Comparison of ENCODE assay signal across 13 cellular contexts in genomic region chr5:72647806-72648205, GRCh38.
A peak's percentile ranks its signal among the peaks of the same experiment; 100 is the strongest.
DNase-seq lines count a peak whose midpoint lies in the region; ATAC-seq and TF ChIP-seq lines count a peak whose summit lies in the region.
"Had no signal": no experiment of that assay in that cellular context is flagged by ENCODE, and none has a peak within 500 bp of the region (broad histone marks: within the 10 kb centered on the region; RNA-seq: fewer than 3 reads in every experiment).

No MANE protein-coding gene starts in this region.

- no peaks in the 10 kb centered on the region for H3K36me3 Mint-ChIP-seq in endodermal cell (ENCODE audit: low read depth)
- H3K36me3 Mint-ChIP-seq in neural progenitor cell, result no peaks in the 10 kb centered on the region

- no TSS peak for BruUV-seq in HCT116 (replicated peaks; lab: Mats Ljungman, UMichigan)

- H3K9me3 Mint-ChIP-seq in endodermal cell (no peaks in the 10 kb centered on the region), neural progenitor cell (no peaks in the 10 kb centered on the region)
- H3K9me3 Mint-ChIP-seq: activated B cell treated with CpG ODN at 0.5 μM for 24 hours had no signal

- H3K4me3 Mint-ChIP-seq in endodermal cell (no peak overlapping the region), neural progenitor cell (peak overlapping the region; percentile 5)
- H3K4me3 Mint-ChIP-seq: activated B cell treated with CpG ODN at 0.5 μM for 24 hours had no signal

- no peak for TF ChIP-seq POLR2A in HCT116 (IDR thresholded peaks at IDR 0.05; ENCODE audit: borderline replicate concordance, extremely low read depth, insufficient read depth, insufficient read length)

- no peaks in the 10 kb centered on the region for H3F3A ChIP-seq in neural progenitor cell (ENCODE audit: low read depth)

- H3K4me1 ChIP-seq in HCT116 (ENCODE audit: control insufficient read depth in 1 of 2, insufficient read depth in 2 of 2, low read length in 2 of 2), result peaks cover 2 to 13% of the 10 kb centered on the region in 2 experiments; a peak in 2 of 4 replicates
- H3K4me1 ChIP-seq in endodermal cell (ENCODE audit: control insufficient read depth, insufficient read depth, low read length), result no peaks in the 10 kb centered on the region
- no peaks in the 10 kb centered on the region for H3K4me1 ChIP-seq in neural progenitor cell
- H3K4me1 ChIP-seq in hepatocyte (ENCODE audit: insufficient read depth), result no peaks in the 10 kb centered on the region
- H3K4me1 ChIP-seq: esophagus squamous epithelium had no signal

- no peak overlapping the region for H3K9ac ChIP-seq in HCT116 (ENCODE audit: low read length)
- no peak overlapping the region for H3K9ac ChIP-seq in endodermal cell (ENCODE audit: extremely low read depth, low read length, poor library complexity, severe bottlenecking)
- no peak overlapping the region for H3K9ac ChIP-seq in neural progenitor cell

- TF ChIP-seq RAD21 in HCT116 (IDR thresholded peaks at IDR 0.05; ENCODE audit: low read depth), result no peak

- RAD21 ChIA-PET in HCT116 (lab: Charles Lee; ENCODE audit: low non-redundant PET in 1 of 2, low total read pairs in 2 of 2, uncharacterized antibody in 2 of 2, unreplicated experiment in 2 of 2), result no interaction called here

- POLR2A ChIA-PET in HCT116 (lab: Charles Lee), result no interaction called here

- H3K4me1 Mint-ChIP-seq in endodermal cell (peaks cover 13% of the 10 kb centered on the region), neural progenitor cell (peaks cover 45% of the 10 kb centered on the region)
- H3K4me1 Mint-ChIP-seq: activated B cell treated with CpG ODN at 0.5 μM for 24 hours had no signal

- H3K4me2 ChIP-seq in HCT116 (ENCODE audit: low read length), result no peak overlapping the region
- H3K4me2 ChIP-seq in neural progenitor cell, result no peak overlapping the region
- no peak overlapping the region for H3K4me2 ChIP-seq in hepatocyte

- ATAC-seq in HCT116 (0 out of 2 replicates have a peak, but pooled peaks have one; percentile 53), GM21390 (IDR thresholded peaks at IDR 0.05; ENCODE audit: unreplicated experiment) (no peak)

- H3K27me3 Mint-ChIP-seq in endodermal cell (ENCODE audit: insufficient read depth), result peaks cover 47% of the 10 kb centered on the region
- H3K27me3 Mint-ChIP-seq in neural progenitor cell (ENCODE audit: insufficient read depth, low read depth), result peaks cover 2% of the 10 kb centered on the region

- 17 to 79% methylated on average over 2 of the region's 2 CpGs for WGBS in endodermal cell (ENCODE audit: insufficient coverage in 1 of 2, insufficient read length in 1 of 2), 2 experiments
- 8% methylated on average over 2 of the region's 2 CpGs for WGBS in hepatocyte (ENCODE audit: low lambda C conversion rate, missing lambda C conversion rate)

- H2AFZ ChIP-seq in HCT116 (ENCODE audit: low read depth, low read length, poor library complexity, severe bottlenecking), result no peak overlapping the region
- no peak overlapping the region for H2AFZ ChIP-seq in neural progenitor cell (replicated peaks)
- H2AFZ ChIP-seq in hepatocyte, result no peak overlapping the region

- H3K9me2 ChIP-seq in HCT116 (ENCODE audit: insufficient read depth), result no peaks in the 10 kb centered on the region
- no peaks in the 10 kb centered on the region for H3K9me2 ChIP-seq in hepatocyte (replicated peaks; ENCODE audit: insufficient read depth)

- H3K9me3 ChIP-seq in HCT116 (ENCODE audit: control insufficient read depth in 1 of 2, insufficient read depth in 1 of 2, low read depth in 1 of 2, low read length in 2 of 2), result no peaks in the 10 kb centered on the region
- H3K9me3 ChIP-seq in endodermal cell (ENCODE audit: control insufficient read depth, low read length), result no peaks in the 10 kb centered on the region
- H3K9me3 ChIP-seq in neural progenitor cell (ENCODE audit: low read depth), result no peaks in the 10 kb centered on the region
- no peaks in the 10 kb centered on the region for H3K9me3 ChIP-seq in hepatocyte (ENCODE audit: low read depth)
- H3K9me3 ChIP-seq in WERI-Rb-1 (ENCODE audit: severe bottlenecking), result no peaks in the 10 kb centered on the region
- H3K9me3 ChIP-seq: esophagus squamous epithelium had no signal

- H4K20me1 ChIP-seq in HCT116 (ENCODE audit: insufficient read depth), result no peaks in the 10 kb centered on the region
- no peaks in the 10 kb centered on the region for H4K20me1 ChIP-seq in neural progenitor cell (ENCODE audit: low read depth)
- no peaks in the 10 kb centered on the region for H4K20me1 ChIP-seq in hepatocyte (ENCODE audit: insufficient read depth, poor library complexity, severe bottlenecking)

- H3K27me3 ChIP-seq in HCT116 (ENCODE audit: insufficient read depth, low read length), result no peaks in the 10 kb centered on the region
- H3K27me3 ChIP-seq in endodermal cell (ENCODE audit: control insufficient read depth, insufficient read depth, low read length, poor library complexity, severe bottlenecking), result peaks cover 45% of the 10 kb centered on the region
- no peaks in the 10 kb centered on the region for H3K27me3 ChIP-seq in neural progenitor cell
- no peaks in the 10 kb centered on the region for H3K27me3 ChIP-seq in hepatocyte
- no peaks in the 10 kb centered on the region for H3K27me3 ChIP-seq in WERI-Rb-1 (ENCODE audit: insufficient read depth, low read depth, severe bottlenecking)

- H3K36me3 ChIP-seq in HCT116 (ENCODE audit: control insufficient read depth in 1 of 2, insufficient read depth in 2 of 2, low read length in 2 of 2), result no peaks in the 10 kb centered on the region
- no peaks in the 10 kb centered on the region for H3K36me3 ChIP-seq in endodermal cell (ENCODE audit: control insufficient read depth, insufficient read depth, low read length)
- H3K36me3 ChIP-seq in neural progenitor cell, result no peaks in the 10 kb centered on the region
- H3K36me3 ChIP-seq in hepatocyte (replicated peaks; ENCODE audit: insufficient read depth, low read depth), result no peaks in the 10 kb centered on the region
- no peaks in the 10 kb centered on the region for H3K36me3 ChIP-seq in WERI-Rb-1
- H3K36me3 ChIP-seq: esophagus squamous epithelium had no signal

- DNase-seq in HCT116 (ENCODE audit: low read depth, low spot score) (no peak), NCI-H526 (lab: John Stamatoyannopoulos, UW) (peak; percentile 16 to 32), endodermal cell (no peak), neural progenitor cell (ENCODE audit: low spot score) (no peak), hepatocyte (ENCODE audit: low spot score) (no peak), WERI-Rb-1 (no peak), NCI-H774 (lab: John Stamatoyannopoulos, UW) (no peak)
- DNase-seq: activated B cell treated with CpG ODN at 0.5 μM for 24 hours; esophagus squamous epithelium; NCI-H2227 treated with DMSO at 0.1 percent for 48 hours; stimulated activated CD4-positive, alpha-beta T cell treated with anti-CD3 and anti-CD28 coated beads, Interleukin-12 subunit alpha, Interleukin-12 subunit beta, amount 100 ng/mL, for 4 hours; stimulated activated naive CD4-positive, alpha-beta T cell treated with Interleukin-2 at 50 U/mL for 16 hours had no signal

- intact Hi-C loops in HCT116 (cut with micrococcal nuclease), result no loop called here

- H3K27ac Mint-ChIP-seq in endodermal cell, result no peak overlapping the region
- H3K27ac Mint-ChIP-seq in neural progenitor cell, result peak overlapping the region; percentile 76
- H3K27ac Mint-ChIP-seq: activated B cell treated with CpG ODN at 0.5 μM for 24 hours had no signal

- CTCF ChIA-PET in HCT116 (lab: Charles Lee), result no interaction called here

- H3K79me2 ChIP-seq in HCT116 (ENCODE audit: insufficient read depth, low read length) (no peaks in the 10 kb centered on the region), neural progenitor cell (ENCODE audit: low read depth) (no peaks in the 10 kb centered on the region), hepatocyte (no peaks in the 10 kb centered on the region)

- no peak for TF ChIP-seq CTCF in HCT116 (IDR thresholded peaks at IDR 0.05 in 2 of 3, conservative IDR thresholded peaks at IDR 0.05 in 1 of 3; ENCODE audit: borderline replicate concordance in 1 of 3, insufficient read depth in 1 of 3, low read depth in 2 of 3, low read length in 2 of 3)
- TF ChIP-seq CTCF in endodermal cell (conservative IDR thresholded peaks at IDR 0.05), result no peak
- TF ChIP-seq CTCF in neural progenitor cell (IDR thresholded peaks at IDR 0.05), result no peak
- TF ChIP-seq CTCF in hepatocyte (IDR thresholded peaks at IDR 0.05; ENCODE audit: poor library complexity), result no peak
- TF ChIP-seq CTCF in WERI-Rb-1 (IDR thresholded peaks at IDR 0.05; ENCODE audit: low read depth, low read length), result no peak

- H3K27ac ChIP-seq in HCT116 (ENCODE audit: low read depth, low read length), result no peak overlapping the region
- peak overlapping the region; percentile 7 for H3K27ac ChIP-seq in endodermal cell (ENCODE audit: low read depth, low read length)
- no peak overlapping the region for H3K27ac ChIP-seq in neural progenitor cell
- no peak overlapping the region for H3K27ac ChIP-seq in hepatocyte
- no peak overlapping the region for H3K27ac ChIP-seq in WERI-Rb-1
- H3K27ac ChIP-seq: esophagus squamous epithelium had no signal

- no peak overlapping the region for H3K4me3 ChIP-seq in HCT116 (replicated peaks in 1 of 2; ENCODE audit: low read depth in 1 of 2, low read length in 2 of 2)
- no peak overlapping the region for H3K4me3 ChIP-seq in endodermal cell (ENCODE audit: low read length)
- no peak overlapping the region for H3K4me3 ChIP-seq in neural progenitor cell
- H3K4me3 ChIP-seq in hepatocyte, result no peak overlapping the region
- H3K4me3 ChIP-seq in WERI-Rb-1 (ENCODE audit: low read depth, low read length), result no peak overlapping the region
- H3K4me3 ChIP-seq: esophagus squamous epithelium had no signal

TF ChIP-seq in HCT116, 20 proteins besides CTCF, POLR2A, EP300 and RAD21:
- TF ChIP-seq MAX (IDR thresholded peaks at IDR 0.05), result no peak
- TF ChIP-seq SIN3A (IDR thresholded peaks at IDR 0.05; ENCODE audit: low read depth), result no peak
- TF ChIP-seq TCF7L2 (IDR thresholded peaks at IDR 0.05; ENCODE audit: borderline replicate concordance, extremely low read depth, insufficient read depth, insufficient read length), result no peak
- no peak for TF ChIP-seq JUND (IDR thresholded peaks at IDR 0.05)
- no peak for TF ChIP-seq CBX3 (IDR thresholded peaks at IDR 0.05; ENCODE audit: low read depth)
- TF ChIP-seq ELF1 (IDR thresholded peaks at IDR 0.05; ENCODE audit: borderline replicate concordance, low read depth), result no peak
- no peak for TF ChIP-seq SP1 (IDR thresholded peaks at IDR 0.05; ENCODE audit: low read depth)

Comparison
In these comparisons a context has a peak if more than half of its experiments do, and no peak if none do; other contexts are left out.
1. DNase-seq: peak in NCI-H526 (2 of 2); none in HCT116 (single experiment), endodermal cell (single experiment), neural progenitor cell (single experiment), hepatocyte (single experiment), WERI-Rb-1 (single experiment) and NCI-H774 (single experiment).